In the genomic region with DNA sequence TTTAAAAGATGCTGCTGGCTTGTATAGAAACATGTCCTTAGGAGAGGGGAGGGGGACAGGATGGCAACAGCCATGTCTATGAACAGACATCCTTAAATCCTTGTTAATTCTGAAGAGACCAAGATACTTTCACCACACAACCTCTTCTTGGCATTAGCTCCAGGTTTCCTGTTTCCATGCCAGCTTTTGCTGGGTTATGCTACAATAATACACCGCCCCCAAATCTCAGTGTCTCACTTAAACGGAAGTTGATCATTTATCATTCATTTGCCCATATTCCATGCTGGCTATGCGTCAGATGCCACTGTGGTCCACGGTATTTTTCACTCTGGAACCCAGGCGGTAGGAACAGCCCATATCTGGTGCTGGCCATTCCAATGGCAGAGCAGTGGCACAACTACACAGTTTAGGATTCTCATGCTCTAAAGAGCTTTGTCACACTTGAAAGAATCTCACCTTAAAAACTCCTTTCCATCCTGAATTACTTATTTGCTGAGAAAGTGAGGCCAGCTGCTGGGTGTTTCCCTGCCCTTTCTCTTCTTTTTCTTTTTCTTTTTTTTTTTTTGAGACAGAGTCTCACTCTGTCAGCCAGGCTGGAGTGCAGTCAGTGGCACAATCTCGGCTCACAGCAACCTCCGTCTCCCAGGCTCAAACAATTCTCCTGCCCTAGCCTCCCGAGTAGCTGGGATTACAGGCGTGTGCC, we compare ENCODE assay signal across 14 cellular contexts. TPM values are rescaled to one million over a fixed set of nuclear protein-coding genes. Genes with fewer than 3 reads are reported as not detected.
DNase-seq lines count a peak whose midpoint lies in the region; ATAC-seq and TF ChIP-seq lines count a peak whose summit lies in the region.
"Had no signal": no experiment of that assay in that cellular context is flagged by ENCODE, and none has a peak within 500 bp of the region (broad histone marks: within the 10 kb centered on the region; RNA-seq: fewer than 3 reads in every experiment).

No MANE protein-coding gene starts in this region.

- intact Hi-C loops in activated CD4-positive, alpha-beta T cell treated with anti-CD3 and anti-CD28 coated beads for 36 hours (cut with DNase I, micrococcal nuclease): no loop called here

- DNase-seq in activated CD4-positive, alpha-beta T cell treated with anti-CD3 and anti-CD28 coated beads for 36 hours: no peak
- DNase-seq in activated CD4-positive, alpha-beta T cell treated with anti-CD3 and anti-CD28 coated beads for 1 hour: no peak
- no peak for DNase-seq in T-cell
- DNase-seq in endothelial cell (ENCODE audit: low spot score): no peak
- no peak for DNase-seq in SW480 (ENCODE audit: low spot score)
- no peak for DNase-seq in NCI-H2196 (lab: John Stamatoyannopoulos, UW; ENCODE audit: unreplicated experiment)
- DNase-seq: H7, left ventricle myocardium superior, NCI-H524 treated with DMSO at 0.1 percent for 48 hours, retina had no signal

- TF ChIP-seq CTCF in endothelial cell (IDR thresholded peaks at IDR 0.05; ENCODE audit: unreplicated experiment): no peak

- peak overlapping the region in 14 of 21 experiments; percentile 8 to 97 (median 90) for H3K27ac ChIP-seq in skin epidermis
- H3K27ac ChIP-seq: SK-N-MC had no signal

- CTCF ChIA-PET in activated CD4-positive, alpha-beta T cell treated with anti-CD3 and anti-CD28 coated beads for 36 hours (lab: Charles Lee): interaction anchor here (0.6 to 1.3 kb wide), 9 partner anchors 11 to 391 kb away, joined by 3 to 5 read pairs (median 3); no protein-coding TSS in a partner anchor
- CTCF ChIA-PET in T-cell (lab: Charles Lee): interaction anchor here (0.5 to 2.6 kb wide), 4 partner anchors 17 to 30 kb away, joined by 3 to 24 read pairs (median 10); no protein-coding TSS in a partner anchor

- peaks cover 39% of the 10 kb centered on the region for H3K4me1 Mint-ChIP-seq in activated CD4-positive, alpha-beta T cell treated with anti-CD3 and anti-CD28 coated beads for 36 hours
- peaks cover 42 to 45% (median 43%) of the 10 kb centered on the region in 3 donors for H3K4me1 Mint-ChIP-seq in T-cell
- H3K4me1 Mint-ChIP-seq in endothelial cell (ENCODE audit: unreplicated experiment): peaks cover 34% of the 10 kb centered on the region

- H3K27me3 Mint-ChIP-seq in activated CD4-positive, alpha-beta T cell treated with anti-CD3 and anti-CD28 coated beads for 36 hours: no peaks in the 10 kb centered on the region
- H3K27me3 Mint-ChIP-seq in T-cell (no peaks in the 10 kb centered on the region), endothelial cell (ENCODE audit: unreplicated experiment) (peaks cover 13% of the 10 kb centered on the region)

- POLR2A ChIA-PET in activated CD4-positive, alpha-beta T cell treated with anti-CD3 and anti-CD28 coated beads for 36 hours (lab: Charles Lee): interaction anchor here (0.7 to 0.8 kb wide), 2 partner anchors 18 to 86 kb away, joined by 3 to 4 read pairs; no protein-coding TSS in a partner anchor
- POLR2A ChIA-PET in T-cell (lab: Charles Lee): interaction anchor here (0.6 to 1.2 kb wide), 6 partner anchors 10 to 135 kb away, joined by 3 to 7 read pairs (median 4); no protein-coding TSS in a partner anchor

- no peak for ATAC-seq in activated CD4-positive, alpha-beta T cell treated with anti-CD3 and anti-CD28 coated beads for 36 hours
- ATAC-seq in T-cell (replicated peaks in 1 of 4) (no peak), HG02642 (IDR thresholded peaks at IDR 0.05; ENCODE audit: poor library complexity, unreplicated experiment) (no peak)
- ATAC-seq: gastroesophageal sphincter, left ventricle myocardium superior had no signal

- H3K9me3 Mint-ChIP-seq in activated CD4-positive, alpha-beta T cell treated with anti-CD3 and anti-CD28 coated beads for 36 hours (ENCODE audit: low read depth): peaks cover 8% of the 10 kb centered on the region
- H3K9me3 Mint-ChIP-seq in T-cell (peaks cover 0 to 9% (median 6%) of the 10 kb centered on the region in 3 donors), endothelial cell (ENCODE audit: unreplicated experiment) (peaks cover 3% of the 10 kb centered on the region)

- peaks cover 7% of the 10 kb centered on the region for H3K36me3 Mint-ChIP-seq in activated CD4-positive, alpha-beta T cell treated with anti-CD3 and anti-CD28 coated beads for 36 hours (ENCODE audit: low read depth)
- peaks cover 7% of the 10 kb centered on the region for H3K36me3 Mint-ChIP-seq in T-cell
- H3K36me3 Mint-ChIP-seq in endothelial cell (ENCODE audit: low read depth, unreplicated experiment): peaks cover 12% of the 10 kb centered on the region

- H3K4me3 Mint-ChIP-seq in activated CD4-positive, alpha-beta T cell treated with anti-CD3 and anti-CD28 coated beads for 36 hours: no peak overlapping the region
- peak overlapping the region; percentile 92 for H3K4me3 Mint-ChIP-seq in T-cell
- H3K4me3 Mint-ChIP-seq in endothelial cell (ENCODE audit: unreplicated experiment): peak overlapping the region; percentile 60

- H3K27ac Mint-ChIP-seq in activated CD4-positive, alpha-beta T cell treated with anti-CD3 and anti-CD28 coated beads for 36 hours: peak overlapping the region; percentile 92
- H3K27ac Mint-ChIP-seq in T-cell: peak overlapping the region; percentile 99
- H3K27ac Mint-ChIP-seq in endothelial cell (ENCODE audit: unreplicated experiment): no peak overlapping the region

- H3K4me3 ChIP-seq in skin epidermis: no peak overlapping the region
- H3K4me3 ChIP-seq: gastroesophageal sphincter, SK-N-MC had no signal

RNA-seq across cellular contexts. Expression of a gene that starts 3.7 kb away (rescaled TPM):
- total RNA-seq in activated CD4-positive, alpha-beta T cell treated with anti-CD3 and anti-CD28 coated beads for 36 hours: 10 to 100 TPM; 68.7 to 85.2 TPM
- total RNA-seq in T-cell (100 to 1,000 TPM; 121 to 275 (median 252) TPM), endothelial cell (ENCODE audit: unreplicated experiment) (11.6 TPM)

RNA-seq across cellular contexts. Expression of a gene that starts 39.1 kb away (rescaled TPM):
- total RNA-seq in activated CD4-positive, alpha-beta T cell treated with anti-CD3 and anti-CD28 coated beads for 36 hours: 10 to 100 TPM; 19.9 to 20.0 TPM
- total RNA-seq in T-cell (10 to 100 TPM; 12.3 to 15.9 (median 14.8) TPM), endothelial cell (ENCODE audit: unreplicated experiment) (23.3 TPM)
